8 cellular contexts compared by ENCODE assay signal in genomic region chr2:101696272-101697123, GRCh38. TPM values are rescaled to one million over a fixed set of nuclear protein-coding genes. Genes with fewer than 3 reads are reported as not detected.
DNase-seq lines count a peak whose midpoint lies in the region; ATAC-seq and TF ChIP-seq lines count a peak whose summit lies in the region.

No MANE protein-coding gene starts in this region.

- peak overlapping the region; percentile 55 to 86; a peak in 3 of 4 replicates for H3K27ac ChIP-seq in SK-N-SH (ENCODE audit: low read depth in 2 of 2, low read length in 1 of 2)
- peak overlapping the region; percentile 62 for H3K27ac ChIP-seq in SJCRH30
- H3K27ac ChIP-seq in epithelial cell of prostate = peak overlapping the region; percentile 90

- WGBS in SK-N-SH (ENCODE audit: low lambda C conversion rate) = 77% methylated on average over 27 of the region's 31 CpGs

- POLR2A ChIA-PET in SK-N-SH (lab: Yijun Ruan, JAX) = interaction anchor here (0.7 to 1.3 kb wide), 10 partner anchors 8 to 277 kb away, joined by 3 to 4 read pairs (median 4); no protein-coding TSS in a partner anchor

- TF ChIP-seq EP300 in SK-N-SH (IDR thresholded peaks at IDR 0.05; ENCODE audit: borderline replicate concordance in 1 of 2, low read depth in 1 of 2, low read length in 1 of 2) = no peak

- peak overlapping the region; percentile 79 for H2AFZ ChIP-seq in SK-N-SH (ENCODE audit: low read depth)

- H3K36me3 ChIP-seq in SK-N-SH (replicated peaks in 1 of 2; ENCODE audit: control insufficient read depth in 1 of 2, insufficient read depth in 2 of 2, low read length in 1 of 2) (peaks cover 3 to 4% of the 10 kb centered on the region in 2 experiments), SJCRH30 (no peaks in the 10 kb centered on the region)

- TF ChIP-seq RAD21 in SK-N-SH (IDR thresholded peaks at IDR 0.05; ENCODE audit: low read length) = no peak

- no peaks in the 10 kb centered on the region for H3K9me2 ChIP-seq in SK-N-SH

- H3K27me3 Mint-ChIP-seq in naive B cell = no peaks in the 10 kb centered on the region

- peaks cover 29% of the 10 kb centered on the region for H4K20me1 ChIP-seq in SK-N-SH (ENCODE audit: insufficient read depth)

- no peaks in the 10 kb centered on the region for H3K27me3 ChIP-seq in SK-N-SH (ENCODE audit: insufficient read depth)
- H3K27me3 ChIP-seq in SJCRH30 = no peaks in the 10 kb centered on the region

- peaks cover 18 to 28% (median 25%) of the 10 kb centered on the region in 3 donors for H3K4me1 Mint-ChIP-seq in naive B cell

- H3K4me3 ChIP-seq in SK-N-SH (ENCODE audit: low read depth in 2 of 2, low read length in 1 of 2) (peak overlapping the region; percentile 60 to 81), SJCRH30 (peak overlapping the region; percentile 93)

- peaks cover 13% of the 10 kb centered on the region for H3F3A ChIP-seq in SK-N-SH (replicated peaks; ENCODE audit: insufficient read depth)

- ATAC-seq in SK-N-SH treated with all-trans-retinoic acid at 6 μM for 48 hours (no peak), naive B cell (ENCODE audit: low read depth in 2 of 2) (no peak), GM19395 (IDR thresholded peaks at IDR 0.05; ENCODE audit: unreplicated experiment) (no peak)

- DNase-seq in SK-N-SH (no peak), SJCRH30 (peak in 1 of 2 experiments; percentile 44), epithelial cell of prostate (ENCODE audit: low read depth, low spot score) (no peak), naive B cell (no peak), NCI-H1048 (lab: John Stamatoyannopoulos, UW) (no peak), SKM-1 treated with dmso at 0.1 percent for 144 hours (lab: John Stamatoyannopoulos, UW; ENCODE audit: unreplicated experiment) (no peak)

- no peak for TF ChIP-seq CTCF in SK-N-SH (IDR thresholded peaks at IDR 0.05)

- CTCF ChIA-PET in SK-N-SH (lab: Yijun Ruan, JAX) = interaction anchor here (0.5 to 1.7 kb wide), 10 partner anchors 14 to 277 kb away, joined by 3 to 5 read pairs (median 3); no protein-coding TSS in a partner anchor

- peaks cover 0 to 9% of the 10 kb centered on the region in 2 donors for H3K36me3 Mint-ChIP-seq in naive B cell

- peak overlapping the region; percentile 79 for H3K9ac ChIP-seq in SK-N-SH

- H3K4me1 ChIP-seq in SK-N-SH (ENCODE audit: control insufficient read depth in 1 of 2, insufficient read depth in 2 of 2, low read depth in 1 of 2, low read length in 1 of 2) = peaks cover 11 to 13% of the 10 kb centered on the region in 2 experiments
- peaks cover 8% of the 10 kb centered on the region for H3K4me1 ChIP-seq in SJCRH30

- peak overlapping the region; percentile 76 for H3K4me2 ChIP-seq in SK-N-SH

- peaks cover 0 to 12% (median 0%) of the 10 kb centered on the region in 7 donors for H3K9me3 Mint-ChIP-seq in naive B cell

- H3K27ac Mint-ChIP-seq in naive B cell = peak overlapping the region; percentile 64 to 94 (median 85)

- peak overlapping the region in 6 of 8 donors; percentile 90 to 98 (median 95) for H3K4me3 Mint-ChIP-seq in naive B cell

- H3K9me3 ChIP-seq in SK-N-SH = no peaks in the 10 kb centered on the region
- H3K9me3 ChIP-seq in SJCRH30 (replicated peaks) = no peaks in the 10 kb centered on the region

- H3K79me2 ChIP-seq in SK-N-SH (ENCODE audit: insufficient read depth) = peaks cover 34% of the 10 kb centered on the region

TF ChIP-seq in SK-N-SH, 30 proteins besides CTCF, POLR2A, EP300 and RAD21:
- no peak for TF ChIP-seq NRF1 (IDR thresholded peaks at IDR 0.05; ENCODE audit: low read depth, low read length)
- no peak for TF ChIP-seq SMC3 (IDR thresholded peaks at IDR 0.05; ENCODE audit: low read depth, low read length)
- TF ChIP-seq MXI1 (IDR thresholded peaks at IDR 0.05; ENCODE audit: low read depth, low read length) = no peak
- no peak for TF ChIP-seq EZH2phosphoT487 (IDR thresholded peaks at IDR 0.05; ENCODE audit: borderline replicate concordance, low read depth)
- TF ChIP-seq CHD2 (IDR thresholded peaks at IDR 0.05; ENCODE audit: low read length, partially characterized antibody) = no peak
- TF ChIP-seq RCOR1 (IDR thresholded peaks at IDR 0.05; ENCODE audit: low read length) = no peak

TF ChIP-seq in SK-N-SH treated with all-trans-retinoic acid at 6 μM for 48 hours, 23 proteins besides CTCF, POLR2A, EP300 and RAD21 (continues in another document):
- TF ChIP-seq ARNTL (CRISPR knock-in tag; IDR thresholded peaks at IDR 0.05; ENCODE audit: borderline replicate concordance, low read depth) (no peak), TCF4 (CRISPR knock-in tag; IDR thresholded peaks at IDR 0.05; ENCODE audit: borderline replicate concordance) (no peak), TSHZ2 (CRISPR knock-in tag; IDR thresholded peaks at IDR 0.05) (no peak), CSDC2 (CRISPR knock-in tag; IDR thresholded peaks at IDR 0.05) (no peak), ISL1 (CRISPR knock-in tag; IDR thresholded peaks at IDR 0.05) (no peak), POU6F1 (CRISPR knock-in tag; IDR thresholded peaks at IDR 0.05; ENCODE audit: borderline replicate concordance, low read depth) (no peak), ZNF8 (CRISPR knock-in tag; IDR thresholded peaks at IDR 0.05) (no peak), GLIS3 (CRISPR knock-in tag; IDR thresholded peaks at IDR 0.05) (no peak), SNAI2 (CRISPR knock-in tag; IDR thresholded peaks at IDR 0.05) (no peak), BACH2 (CRISPR knock-in tag; IDR thresholded peaks at IDR 0.05; ENCODE audit: borderline replicate concordance) (no peak), RARB (CRISPR knock-in tag; IDR thresholded peaks at IDR 0.05) (no peak), CREB5 (CRISPR knock-in tag; IDR thresholded peaks at IDR 0.05; ENCODE audit: low read depth) (no peak), ZNF565 (CRISPR knock-in tag; conservative IDR thresholded peaks at IDR 0.05; ENCODE audit: low read depth) (no peak), TOX (CRISPR knock-in tag; IDR thresholded peaks at IDR 0.05; ENCODE audit: borderline replicate concordance) (no peak), OSR1 (CRISPR knock-in tag; IDR thresholded peaks at IDR 0.05) (no peak)

RNA-seq across cellular contexts. Expression of gene MAP4K4, which starts 1.0 kb away (rescaled TPM):
- polyA plus RNA-seq in SK-N-SH (2012; rRNA removed) (68.5 and 72.9 TPM in 2 replicates), naive B cell (ENCODE audit: low read depth in 6 of 6) (10 to 100 TPM; 11.8 to 36.0 (median 20.3) TPM)
- polyA plus RNA-seq in SK-N-SH (2012; cell fraction: cytosol; rRNA removed) = 72.8 and 73.6 TPM in 2 replicates
- 94.7 and 115 TPM in 2 replicates for polyA plus RNA-seq in SK-N-SH (2012; cell fraction: nucleus; rRNA removed)
- 118 and 139 TPM in 2 replicates for total RNA-seq in SJCRH30 (2014; rRNA removed; shearing (Covaris generic))
